Comparison of ENCODE assay signal across 13 cellular contexts in genomic region chr9:27151693-27152397, GRCh38. TPM values are rescaled to one million over a fixed set of nuclear protein-coding genes. Genes with fewer than 3 reads are reported as not detected.
A peak's percentile ranks its signal among the peaks of the same experiment; 100 is the strongest.
DNase-seq lines count a peak whose midpoint lies in the region; ATAC-seq and TF ChIP-seq lines count a peak whose summit lies in the region.
"Had no signal": no experiment of that assay in that cellular context is flagged by ENCODE, and none has a peak within 500 bp of the region (broad histone marks: within the 10 kb centered on the region; RNA-seq: fewer than 3 reads in every experiment).

No MANE protein-coding gene starts in this region.

- in situ Hi-C loops in ACHN (cut with HindIII; ENCODE audit: low pct_ligation_motif_present, low pct_unique_long_range_greater_than_20kb, low sequenced_read_pairs): no loop called here

- no peaks in the 10 kb centered on the region for H3K27me3 ChIP-seq in lower lobe of right lung (ENCODE audit: low read depth)
- H3K27me3 ChIP-seq in ascending aorta: no peaks in the 10 kb centered on the region
- no peaks in the 10 kb centered on the region for H3K27me3 ChIP-seq in H9 (ENCODE audit: insufficient read depth, low read length)

- no peaks in the 10 kb centered on the region for H3K23me2 ChIP-seq in H9 (ENCODE audit: insufficient read length, low read depth, low read length, poor library complexity, severe bottlenecking)

- H3K9me3 Mint-ChIP-seq in activated T-helper 2 cell treated with anti-CD3 and anti-CD28 coated beads, Interferon-gamma antibody, Interleukin-2, Interleukin-4, amounts not matched to agents 10 μg/mL and 5 μg/mL and 100 μg/mL, durations not matched to agents 14 hours and 24 hours and 36 hours: no peaks in the 10 kb centered on the region
- H3K9me3 Mint-ChIP-seq in H9: no peaks in the 10 kb centered on the region

- H3K4ac ChIP-seq in H9 (ENCODE audit: low read depth, low read length): no peak overlapping the region

- H3K79me1 ChIP-seq in H9 (ENCODE audit: insufficient read depth, low read depth, low read length, poor library complexity, severe bottlenecking): no peaks in the 10 kb centered on the region

- H2BK5ac ChIP-seq in H9 (ENCODE audit: insufficient read length, low read length): no peak overlapping the region

- intact Hi-C loops in lower lobe of right lung (cut with DNase I): no loop called here
- intact Hi-C loops in activated T-helper 2 cell treated with anti-CD3 and anti-CD28 coated beads, Interferon-gamma antibody, Interleukin-2, Interleukin-4, amounts not matched to agents 10 μg/mL and 5 μg/mL and 100 μg/mL, durations not matched to agents 14 hours and 24 hours and 36 hours (cut with micrococcal nuclease): no loop called here
- intact Hi-C loops in ascending aorta (cut with DNase I): no loop called here

- H3K14ac ChIP-seq in H9 (ENCODE audit: insufficient read depth, low read length): no peak overlapping the region

- no peak overlapping the region for H3K18ac ChIP-seq in H9 (ENCODE audit: insufficient read length, low read depth, low read length)

- H3K4me3 Mint-ChIP-seq in activated T-helper 2 cell treated with anti-CD3 and anti-CD28 coated beads, Interferon-gamma antibody, Interleukin-2, Interleukin-4, amounts not matched to agents 10 μg/mL and 5 μg/mL and 100 μg/mL, durations not matched to agents 14 hours and 24 hours and 36 hours (ENCODE audit: low read depth): no peak overlapping the region
- no peak overlapping the region for H3K4me3 Mint-ChIP-seq in H9
- H3K4me3 Mint-ChIP-seq: activated naive CD8-positive, alpha-beta T cell had no signal

- no peak overlapping the region for H2BK15ac ChIP-seq in H9 (ENCODE audit: low read depth, low read length)

- H3K27ac ChIP-seq in mesodermal cell (ENCODE audit: low read depth, low read length, severe bottlenecking) (peak overlapping the region; percentile 24), lower lobe of right lung (no peak overlapping the region), ascending aorta (no peak overlapping the region), H9 (ENCODE audit: insufficient read length, low read depth, low read length) (no peak overlapping the region)

- H3K4me3 ChIP-seq in mesodermal cell (ENCODE audit: extremely low read depth, insufficient read depth, low read length, poor library complexity, severe bottlenecking) (no peak overlapping the region), lower lobe of right lung (no peak overlapping the region), ascending aorta (no peak overlapping the region)
- H3K4me3 ChIP-seq: skin epidermis had no signal

- ATAC-seq in lower lobe of right lung: no peak

- peaks cover 3% of the 10 kb centered on the region for H3K27me3 Mint-ChIP-seq in activated T-helper 2 cell treated with anti-CD3 and anti-CD28 coated beads, Interferon-gamma antibody, Interleukin-2, Interleukin-4, amounts not matched to agents 10 μg/mL and 5 μg/mL and 100 μg/mL, durations not matched to agents 14 hours and 24 hours and 36 hours (ENCODE audit: low read depth)
- H3K27me3 Mint-ChIP-seq in H9 (ENCODE audit: low read depth): no peaks in the 10 kb centered on the region

- no peaks in the 10 kb centered on the region for H3K36me3 Mint-ChIP-seq in activated T-helper 2 cell treated with anti-CD3 and anti-CD28 coated beads, Interferon-gamma antibody, Interleukin-2, Interleukin-4, amounts not matched to agents 10 μg/mL and 5 μg/mL and 100 μg/mL, durations not matched to agents 14 hours and 24 hours and 36 hours (ENCODE audit: low read depth)
- no peaks in the 10 kb centered on the region for H3K36me3 Mint-ChIP-seq in H9 (ENCODE audit: insufficient read depth in 1 of 3, low read depth in 3 of 3)
- H3K36me3 Mint-ChIP-seq: activated naive CD8-positive, alpha-beta T cell had no signal

- no peak overlapping the region for H2AFZ ChIP-seq in H9 (ENCODE audit: low read length)

- H4K5ac ChIP-seq in H9 (ENCODE audit: insufficient read length, low read depth, low read length): no peak overlapping the region

- H3K9ac ChIP-seq in H9 (ENCODE audit: extremely low read depth, insufficient read length, low read length): no peak overlapping the region

- H3K27ac Mint-ChIP-seq in activated T-helper 2 cell treated with anti-CD3 and anti-CD28 coated beads, Interferon-gamma antibody, Interleukin-2, Interleukin-4, amounts not matched to agents 10 μg/mL and 5 μg/mL and 100 μg/mL, durations not matched to agents 14 hours and 24 hours and 36 hours: no peak overlapping the region
- no peak overlapping the region for H3K27ac Mint-ChIP-seq in H9
- H3K27ac Mint-ChIP-seq: activated naive CD8-positive, alpha-beta T cell had no signal

- H4K8ac ChIP-seq in H9 (replicated peaks; ENCODE audit: insufficient read length, low read depth, low read length): no peak overlapping the region

- no peaks in the 10 kb centered on the region for H3K79me2 ChIP-seq in H9 (ENCODE audit: insufficient read depth, low read length)

- H2BK20ac ChIP-seq in H9 (ENCODE audit: low read depth, low read length, poor library complexity, severe bottlenecking): no peak overlapping the region

- no peak overlapping the region for H2BK12ac ChIP-seq in H9 (ENCODE audit: insufficient read length, low read depth, low read length)

- TF ChIP-seq EP300 in Ishikawa (IDR thresholded peaks at IDR 0.05; ENCODE audit: borderline replicate concordance): no peak

- DNase-seq in ACHN (peak; percentile 51), dedifferentiated amniotic fluid mesenchymal stem cell (ENCODE audit: extremely low spot score) (peak; percentile 31), lower lobe of right lung (no peak), ascending aorta (ENCODE audit: low spot score in 2 of 2) (no peak), H9 (no peak)
- no peak for DNase-seq in activated T-helper 2 cell treated with anti-CD3 and anti-CD28 coated beads, Interferon-gamma antibody, Interleukin-2, Interleukin-4, amounts not matched to agents 10 μg/mL and 5 μg/mL and 100 μg/mL, durations not matched to agents 14 hours and 24 hours and 36 hours (ENCODE audit: low spot score)
- DNase-seq: DMS53, Karpas-422, OCI-M1 had no signal

- H4K20me1 ChIP-seq in H9 (ENCODE audit: control insufficient read depth, insufficient read depth, insufficient read length): no peaks in the 10 kb centered on the region

- peaks cover 6% of the 10 kb centered on the region for H3K36me3 ChIP-seq in mesodermal cell (ENCODE audit: control insufficient read depth, insufficient read depth, low read length)
- no peaks in the 10 kb centered on the region for H3K36me3 ChIP-seq in lower lobe of right lung
- H3K36me3 ChIP-seq in ascending aorta: no peaks in the 10 kb centered on the region

- no peak overlapping the region for H2BK120ac ChIP-seq in H9 (ENCODE audit: low read depth, low read length, poor library complexity, severe bottlenecking)

- no peak overlapping the region for H3T11ph ChIP-seq in H9 (ENCODE audit: low read length)

- TF ChIP-seq CTCF in lower lobe of right lung (IDR thresholded peaks at IDR 0.05) (no peak), ascending aorta (IDR thresholded peaks at IDR 0.05) (no peak), H9 (conservative IDR thresholded peaks at IDR 0.05) (no peak)

- no peak for TF ChIP-seq RAD21 in Ishikawa (IDR thresholded peaks at IDR 0.05; ENCODE audit: low read depth)

- H4K91ac ChIP-seq in H9 (ENCODE audit: insufficient read length, low read depth, low read length): no peak overlapping the region

- H3K4me1 ChIP-seq in mesodermal cell (ENCODE audit: control insufficient read depth, insufficient read depth, low read length, poor library complexity, severe bottlenecking): peaks cover 23% of the 10 kb centered on the region
- H3K4me1 ChIP-seq in lower lobe of right lung: peaks cover 28% of the 10 kb centered on the region
- H3K4me1 ChIP-seq in ascending aorta: peaks cover 2% of the 10 kb centered on the region in 2 donors
- peaks cover 6% of the 10 kb centered on the region; the same call in 1 of the 2 replicates for H3K4me1 ChIP-seq in H9 (ENCODE audit: insufficient read depth, low read length)

- 74 to 92% methylated on average over 2 to 6 of the region's 8 CpGs for WGBS in mesodermal cell (ENCODE audit: insufficient coverage in 2 of 2), 2 experiments
- WGBS in H9 (ENCODE audit: extremely low coverage, insufficient read length, low lambda C conversion rate): no CpG with 5 or more reads among the region's 8 CpGs

- no peak overlapping the region for H2AK5ac ChIP-seq in H9 (ENCODE audit: insufficient read length, low read length)

- H3K56ac ChIP-seq in H9 (ENCODE audit: insufficient read length, low read depth, low read length): no peak overlapping the region

- H3K4me2 ChIP-seq in H9 (ENCODE audit: insufficient read depth, insufficient read length, low read length): no peak overlapping the region

- H3K23ac ChIP-seq in H9 (ENCODE audit: insufficient read length, low read depth, low read length): no peak overlapping the region

- no peaks in the 10 kb centered on the region for H3K4me1 Mint-ChIP-seq in activated T-helper 2 cell treated with anti-CD3 and anti-CD28 coated beads, Interferon-gamma antibody, Interleukin-2, Interleukin-4, amounts not matched to agents 10 μg/mL and 5 μg/mL and 100 μg/mL, durations not matched to agents 14 hours and 24 hours and 36 hours (ENCODE audit: low read depth)
- peaks cover 4 to 12% of the 10 kb centered on the region in 2 experiments for H3K4me1 Mint-ChIP-seq in H9

- H3K9me3 ChIP-seq in mesodermal cell (ENCODE audit: control insufficient read depth, low read length): no peaks in the 10 kb centered on the region
- H3K9me3 ChIP-seq in lower lobe of right lung: no peaks in the 10 kb centered on the region
- H3K9me3 ChIP-seq in ascending aorta: no peaks in the 10 kb centered on the region
- no peaks in the 10 kb centered on the region for H3K9me3 ChIP-seq in H9 (ENCODE audit: control insufficient read depth, low read depth, low read length)

TF ChIP-seq in Ishikawa, 13 proteins besides CTCF, POLR2A, EP300 and RAD21 (continues in another document):
- TF ChIP-seq ZBTB7A (IDR thresholded peaks at IDR 0.05; ENCODE audit: low read depth) (no peak), EGR1 (IDR thresholded peaks at IDR 0.05) (no peak), NFIC (IDR thresholded peaks at IDR 0.05) (peak; percentile 87), YY1 (IDR thresholded peaks at IDR 0.05; ENCODE audit: low read depth) (no peak), USF1 (IDR thresholded peaks at IDR 0.05) (no peak)

RNA-seq across cellular contexts. Expression of gene TEK, which starts 42.8 kb away (rescaled TPM):
- 100 TPM for polyA plus RNA-seq in mesodermal cell (2013, experiment 1 of 2)
- polyA plus RNA-seq in mesodermal cell (2013, experiment 2 of 2): 95.5 TPM
- total RNA-seq in lower lobe of right lung (56.3 TPM), ascending aorta (31.8 TPM), H9 (2021) (1.6 and 1.8 TPM in 2 replicates)
- total RNA-seq in activated T-helper 2 cell treated with anti-CD3 and anti-CD28 coated beads, Interferon-gamma antibody, Interleukin-2, Interleukin-4, amounts not matched to agents 10 μg/mL and 5 μg/mL and 100 μg/mL, durations not matched to agents 14 hours and 24 hours and 36 hours: not detected in 2 replicates

Comparison
In these comparisons a context has a peak if more than half of its experiments do, and no peak if none do; other contexts are left out.
1. DNase-seq: peak in ACHN (single experiment) and dedifferentiated amniotic fluid mesenchymal stem cell (single experiment); none in lower lobe of right lung (single experiment), activated T-helper 2 cell treated with anti-CD3 and anti-CD28 coated beads, Interferon-gamma antibody, Interleukin-2, Interleukin-4, amounts not matched to agents 10 μg/mL and 5 μg/mL and 100 μg/mL, durations not matched to agents 14 hours and 24 hours and 36 hours (single experiment), ascending aorta (0 of 2) and H9 (single experiment).
2. RNA of gene TEK, which starts 42.8 kb away (total RNA-seq): 56.3 TPM in lower lobe of right lung (single experiment) and 31.8 TPM in ascending aorta (single experiment); 1.6 to 1.8 TPM in H9 and not detected in activated T-helper 2 cell treated with anti-CD3 and anti-CD28 coated beads, Interferon-gamma antibody, Interleukin-2, Interleukin-4, amounts not matched to agents 10 μg/mL and 5 μg/mL and 100 μg/mL, durations not matched to agents 14 hours and 24 hours and 36 hours; every median in the first group is over 10 times any median in the second.